8 cellular contexts compared by ENCODE assay signal in genomic region chr15:79339588-79340314, GRCh38. TPM values are rescaled to one million over a fixed set of nuclear protein-coding genes. Genes with fewer than 3 reads are reported as not detected.
A peak's percentile ranks its signal among the peaks of the same experiment; 100 is the strongest.
DNase-seq lines count a peak whose midpoint lies in the region; ATAC-seq, FAIRE-seq and TF ChIP-seq lines count a peak whose summit lies in the region.

No MANE protein-coding gene starts in this region.

- TF ChIP-seq CTCF in CD8-positive, alpha-beta T cell (IDR thresholded peaks at IDR 0.05), result peak; percentile 59
- TF ChIP-seq CTCF in fibroblast of mammary gland (conservative IDR thresholded peaks at IDR 0.05; ENCODE audit: control insufficient read depth, insufficient read depth, low read depth, low read length) (peak; percentile 97), prostate gland (IDR thresholded peaks at IDR 0.05) (peak; percentile 29 to 78 (median 67))

- H3K27ac Mint-ChIP-seq in CD8-positive, alpha-beta T cell, result no peak overlapping the region

- CTCF ChIA-PET in CD8-positive, alpha-beta T cell (lab: Charles Lee), result interaction anchor here (0.5 to 1.3 kb wide), 6 partner anchors 14 to 653 kb away, joined by 3 to 5 read pairs (median 4); no protein-coding TSS in a partner anchor

- TF ChIP-seq POLR2A in prostate gland (IDR thresholded peaks at IDR 0.05), result no peak

- POLR2A ChIA-PET in CD8-positive, alpha-beta T cell (lab: Charles Lee), result no interaction called here

- no peaks in the 10 kb centered on the region for H3K9me3 ChIP-seq in CD8-positive, alpha-beta T cell (ENCODE audit: low read length)
- no peaks in the 10 kb centered on the region for H3K9me3 ChIP-seq in prostate gland

- no peaks in the 10 kb centered on the region for H3K36me3 ChIP-seq in CD8-positive, alpha-beta T cell (ENCODE audit: insufficient read depth, low read length)
- H3K36me3 ChIP-seq in prostate gland (no peaks in the 10 kb centered on the region), H7 (replicated peaks; ENCODE audit: control insufficient read depth, insufficient read depth, low read length) (no peaks in the 10 kb centered on the region)

- no peaks in the 10 kb centered on the region for H3K27me3 ChIP-seq in CD8-positive, alpha-beta T cell (ENCODE audit: insufficient read depth, low read length)
- no peaks in the 10 kb centered on the region for H3K27me3 ChIP-seq in prostate gland (replicated peaks; ENCODE audit: insufficient read depth)
- H3K27me3 ChIP-seq in H7 (ENCODE audit: control insufficient read depth, insufficient read depth, low read length), result no peaks in the 10 kb centered on the region

- no peaks in the 10 kb centered on the region for H3K36me3 Mint-ChIP-seq in CD8-positive, alpha-beta T cell

- no peaks in the 10 kb centered on the region for H3K9me3 Mint-ChIP-seq in CD8-positive, alpha-beta T cell

- H3K4me1 ChIP-seq in CD8-positive, alpha-beta T cell (ENCODE audit: insufficient read depth, low read length), result no peaks in the 10 kb centered on the region
- no peaks in the 10 kb centered on the region for H3K4me1 ChIP-seq in prostate gland (replicated peaks)

- H3K27ac ChIP-seq in CD8-positive, alpha-beta T cell (ENCODE audit: low read depth, low read length), result no peak overlapping the region
- H3K27ac ChIP-seq in prostate gland, result no peak overlapping the region

- intact Hi-C loops in CD8-positive, alpha-beta T cell (cut with DNase I, micrococcal nuclease), result loop anchor here in 1 of 2 experiments (2.0 kb wide), 1 partner anchor 655 kb away; no protein-coding TSS in a partner anchor
- intact Hi-C loops in prostate gland (cut with DNase I), result no loop called here

- no peak overlapping the region for H3K4me3 Mint-ChIP-seq in CD8-positive, alpha-beta T cell

- no peak for DNase-seq in CD8-positive, alpha-beta T cell
- peak; percentile 43 for DNase-seq in HCEC 1CT
- peak; percentile 10 for DNase-seq in RCC 7860 (ENCODE audit: low spot score)
- DNase-seq in fibroblast of mammary gland (ENCODE audit: low read depth), result peak; percentile 59
- DNase-seq in prostate gland (ENCODE audit: low spot score), result no peak
- DNase-seq in H7, result no peak

- 67% methylated on average over 3 of the region's 3 CpGs for WGBS in prostate gland

- ATAC-seq in CD8-positive, alpha-beta T cell, result no peak
- ATAC-seq in HG02973 (IDR thresholded peaks at IDR 0.05; ENCODE audit: unreplicated experiment) (no peak), GM21381 (IDR thresholded peaks at IDR 0.05; ENCODE audit: unreplicated experiment) (no peak)

- no peak for FAIRE-seq in RCC 7860 (lab: Jason Lieb, UNC)

- no peaks in the 10 kb centered on the region for H3K27me3 Mint-ChIP-seq in CD8-positive, alpha-beta T cell (ENCODE audit: low read depth)

- H3K4me3 ChIP-seq in CD8-positive, alpha-beta T cell (ENCODE audit: low read depth, low read length), result no peak overlapping the region
- no peak overlapping the region for H3K4me3 ChIP-seq in fibroblast of mammary gland (ENCODE audit: control insufficient read depth, low read depth, low read length)
- H3K4me3 ChIP-seq in prostate gland, result no peak overlapping the region
- no peak overlapping the region for H3K4me3 ChIP-seq in H7 (ENCODE audit: insufficient read depth, low read depth, low read length)

- peaks cover 2% of the 10 kb centered on the region for H3K4me1 Mint-ChIP-seq in CD8-positive, alpha-beta T cell (ENCODE audit: low read depth)

RNA-seq across cellular contexts. Expression of gene TMED3, which starts 28.8 kb away (rescaled TPM):
- 10 to 100 TPM; 14.2 to 16.0 TPM for total RNA-seq in CD8-positive, alpha-beta T cell
- total RNA-seq in prostate gland, result 100 to 1,000 TPM; 140 to 220 TPM
- total RNA-seq in H7 (2014; rRNA removed; shearing (Covaris generic)), result 65.7 and 71.8 TPM in 2 replicates

RNA-seq across cellular contexts. Expression of gene ANKRD34C, which starts 57.2 kb away (rescaled TPM):
- not detected for total RNA-seq in CD8-positive, alpha-beta T cell
- not detected for total RNA-seq in prostate gland
- not detected in 2 replicates for total RNA-seq in H7 (2014; rRNA removed; shearing (Covaris generic))

Comparison
In these comparisons a context has a peak if more than half of its experiments do, and no peak if none do; other contexts are left out.
1. DNase-seq: peak in HCEC 1CT (single experiment), RCC 7860 (single experiment) and fibroblast of mammary gland (single experiment); none in CD8-positive, alpha-beta T cell (0 of 7), prostate gland (single experiment) and H7 (single experiment).
2. Peak in every context shown above with its lines, with median percentiles within 50 percentile points of each other: CTCF ChIP-seq.